In the genomic region with DNA sequence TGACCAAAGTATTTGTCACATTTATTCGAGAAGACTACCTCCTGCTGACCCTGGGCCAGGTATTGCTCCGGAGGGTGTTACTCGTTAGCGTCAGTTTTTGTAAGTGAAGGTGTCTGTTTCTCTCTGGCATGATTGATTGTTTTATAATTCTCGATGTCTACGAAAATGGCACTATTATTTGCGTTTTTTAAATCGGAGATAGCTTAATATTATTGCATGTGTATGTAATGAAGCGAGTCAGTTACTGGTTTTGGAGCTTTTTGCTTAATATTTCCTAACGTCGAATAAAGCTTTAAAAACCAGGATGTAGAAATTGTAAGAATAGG, we compare ENCODE assay signal across 8 cellular contexts. TPM values are rescaled to one million over a fixed set of nuclear protein-coding genes. Genes with fewer than 3 reads are reported as not detected.
DNase-seq lines count a peak whose midpoint lies in the region; ATAC-seq, FAIRE-seq and TF ChIP-seq lines count a peak whose summit lies in the region.

No MANE protein-coding gene starts in this region.

- TF ChIP-seq RAD21 in H1 (IDR thresholded peaks at IDR 0.05 in 1 of 2, conservative IDR thresholded peaks at IDR 0.05 in 1 of 2; ENCODE audit: low read depth in 2 of 2, low read length in 2 of 2) = no peak

- peaks cover 14 to 86% of the 10 kb centered on the region in 2 experiments for H3K79me2 ChIP-seq in H1 (ENCODE audit: control insufficient read depth in 1 of 2, insufficient read depth in 2 of 2, low read length in 2 of 2)

- H2AFZ ChIP-seq in H1 (ENCODE audit: low read length) (peak overlapping the region; percentile 57), neuron (ENCODE audit: low read depth, low read length) (peak overlapping the region; percentile 71)

- peak overlapping the region; percentile 85 for H3K4me3 ChIP-seq in CD4-positive, CD25-positive, alpha-beta regulatory T cell (ENCODE audit: low read depth, low read length)
- H3K4me3 ChIP-seq in NT2/D1 (ENCODE audit: insufficient read length, low read depth) = peak overlapping the region; percentile 93
- H3K4me3 ChIP-seq in H1 (ENCODE audit: extremely low read depth in 1 of 4, insufficient read depth in 2 of 4, low read depth in 3 of 4, low read length in 4 of 4) = peak overlapping the region; percentile 89 to 96 (median 92)
- H3K4me3 ChIP-seq in neuron (ENCODE audit: low read length) = peak overlapping the region; percentile 89

- TF ChIP-seq CTCF in H1 (IDR thresholded peaks at IDR 0.05; ENCODE audit: control extremely low read depth in 1 of 3, insufficient read depth in 1 of 3, low read depth in 1 of 3, low read length in 3 of 3) = no peak

- H3K9me3 ChIP-seq in CD4-positive, CD25-positive, alpha-beta regulatory T cell (ENCODE audit: control insufficient read depth in 2 of 2, low read length in 2 of 2) = no peaks in the 10 kb centered on the region
- no peaks in the 10 kb centered on the region for H3K9me3 ChIP-seq in NT2/D1 (ENCODE audit: insufficient read depth, low read length)
- no peaks in the 10 kb centered on the region for H3K9me3 ChIP-seq in H1 (ENCODE audit: insufficient read depth in 2 of 2, low read depth in 1 of 2, low read length in 1 of 2)
- H3K9me3 ChIP-seq in neuron (ENCODE audit: low read length) = no peaks in the 10 kb centered on the region

- TF ChIP-seq EP300 in H1 (IDR thresholded peaks at IDR 0.05; ENCODE audit: borderline replicate concordance in 1 of 2, low read depth in 2 of 2, low read length in 2 of 2) = no peak

- H2BK15ac ChIP-seq in H1 (ENCODE audit: low read length) = no peak overlapping the region

- no peaks in the 10 kb centered on the region; the same call in none of the 2 replicates for H3K79me1 ChIP-seq in H1 (ENCODE audit: low read depth, low read length)

- H3K27ac Mint-ChIP-seq in CD4-positive, CD25-positive, alpha-beta regulatory T cell = peak overlapping the region; percentile 99

- no peak overlapping the region for H3K14ac ChIP-seq in H1 (ENCODE audit: insufficient read length)

- H3K27me3 ChIP-seq in CD4-positive, CD25-positive, alpha-beta regulatory T cell (ENCODE audit: control insufficient read depth, insufficient read depth, low read length) = no peaks in the 10 kb centered on the region
- H3K27me3 ChIP-seq in NT2/D1 (ENCODE audit: insufficient read depth, insufficient read length) (no peaks in the 10 kb centered on the region), H1 (replicated peaks in 1 of 4; ENCODE audit: control insufficient read depth in 3 of 4, extremely low read depth in 1 of 4, insufficient read depth in 3 of 4, low read length in 3 of 4) (no peaks in the 10 kb centered on the region), neuron (ENCODE audit: insufficient read depth, low read length) (no peaks in the 10 kb centered on the region)

- no peak overlapping the region for H2BK120ac ChIP-seq in H1 (replicated peaks; ENCODE audit: low read depth, low read length)

- FAIRE-seq in H1 (lab: Jason Lieb, UNC) = no peak

- H3K23me2 ChIP-seq in H1 (ENCODE audit: low read depth, low read length) = no peaks in the 10 kb centered on the region

- no peak overlapping the region for H4K8ac ChIP-seq in H1 (ENCODE audit: extremely low read depth, insufficient read depth, low read length)

- peak overlapping the region; percentile 36 for H3K23ac ChIP-seq in H1 (ENCODE audit: insufficient read length)

- H3K9ac ChIP-seq in NT2/D1 (ENCODE audit: insufficient read length, low read depth) = peak overlapping the region; percentile 94
- peak overlapping the region; percentile 89 to 99 (median 98) for H3K9ac ChIP-seq in H1 (replicated peaks in 1 of 4; ENCODE audit: extremely low read depth in 1 of 4, low read depth in 3 of 4, low read length in 3 of 4)

- peak overlapping the region; percentile 96 for H3K4ac ChIP-seq in H1 (replicated peaks; ENCODE audit: insufficient read length, low read depth, low read length)

- TF ChIP-seq POLR2A in H1 (IDR thresholded peaks at IDR 0.05; ENCODE audit: control extremely low read depth in 1 of 2, low read depth in 2 of 2, low read length in 2 of 2) = no peak

- H2BK12ac ChIP-seq in H1 (ENCODE audit: low read depth, low read length) = no peak overlapping the region; the same call in 1 of the 2 replicates

- 0 out of 2 replicates have a peak overlapping the region, but pooled peaks have one; percentile 99 for H3K18ac ChIP-seq in H1 (ENCODE audit: extremely low read depth, low read length)

- peak overlapping the region; percentile 98 for H3K27ac ChIP-seq in CD4-positive, CD25-positive, alpha-beta regulatory T cell (ENCODE audit: insufficient read depth, low read length, poor library complexity, severe bottlenecking)
- H3K27ac ChIP-seq in H1 (ENCODE audit: low read depth, low read length) = peak overlapping the region; percentile 96

- 4% methylated on average over 11 of the region's 11 CpGs; no CpG with 5 or more reads in 1 of the 2 experiments for WGBS in H1 (ENCODE audit: extremely low coverage in 1 of 2, insufficient coverage in 1 of 2, insufficient read length in 1 of 2, insufficient replicate concordance in 2 of 2, low coverage in 1 of 2, low lambda C conversion rate in 2 of 2, missing lambda C conversion rate in 1 of 2), 2 experiments

- ATAC-seq in CD4-positive, CD25-positive, alpha-beta regulatory T cell (ENCODE audit: low read depth in 2 of 2) = no peak
- ATAC-seq in HG03432 (IDR thresholded peaks at IDR 0.05; ENCODE audit: unreplicated experiment) = no peak

- CTCF ChIA-PET in H1 (lab: Charles Lee; ENCODE audit: partially characterized antibody) = interaction anchor here (1.3 to 3.0 kb wide), 3 partner anchors 12 to 74 kb away, joined by 3 to 16 read pairs (median 3); no protein-coding TSS in a partner anchor

- H2BK20ac ChIP-seq in H1 (ENCODE audit: low read length) = no peak overlapping the region

- H2BK5ac ChIP-seq in H1 (ENCODE audit: low read depth, low read length) = peak overlapping the region; percentile 95

- no peaks in the 10 kb centered on the region for H3K9me3 Mint-ChIP-seq in CD4-positive, CD25-positive, alpha-beta regulatory T cell

- peak overlapping the region; percentile 66 for H4K91ac ChIP-seq in H1 (replicated peaks; ENCODE audit: insufficient read length, low read length)

- H4K5ac ChIP-seq in H1 (ENCODE audit: insufficient read length, low read depth, low read length) = peak overlapping the region; percentile 100

- no peak for DNase-seq in CD4-positive, CD25-positive, alpha-beta regulatory T cell
- DNase-seq in NT2/D1 (ENCODE audit: low read depth, low spot score) (no peak), H1 (ENCODE audit: low read depth in 1 of 2, low spot score in 2 of 2) (no peak), NCI-H1105 (lab: John Stamatoyannopoulos, UW) (no peak), GM19238 (ENCODE audit: insufficient read length, low spot score) (no peak)
- no peak for DNase-seq in activated CD4-positive, alpha-beta T cell treated with anti-CD3 and anti-CD28 coated beads for 48 hours

- POLR2A ChIA-PET in H1 (lab: Charles Lee; ENCODE audit: partially characterized antibody) = interaction anchor here (0.5 to 3.7 kb wide), 9 partner anchors 9 to 54 kb away, joined by 3 to 25 read pairs (median 4); no protein-coding TSS in a partner anchor

- H3K4me3 Mint-ChIP-seq in CD4-positive, CD25-positive, alpha-beta regulatory T cell = peak overlapping the region; percentile 95 to 98 (median 96)

- H3K4me1 Mint-ChIP-seq in CD4-positive, CD25-positive, alpha-beta regulatory T cell = peaks cover 8 to 62% (median 38%) of the 10 kb centered on the region in 4 donors

- peak overlapping the region; percentile 68 to 82 for H3K4me2 ChIP-seq in H1 (ENCODE audit: insufficient read depth in 1 of 2, low read depth in 2 of 2, low read length in 2 of 2)

- no peaks in the 10 kb centered on the region for H4K20me1 ChIP-seq in H1 (replicated peaks in 1 of 2; ENCODE audit: control insufficient read depth in 1 of 2, insufficient read depth in 2 of 2, low read length in 2 of 2)

- H2AK5ac ChIP-seq in H1 (ENCODE audit: low read depth, low read length) = no peak overlapping the region

- no peaks in the 10 kb centered on the region for H3K27me3 Mint-ChIP-seq in CD4-positive, CD25-positive, alpha-beta regulatory T cell

- H3K36me3 ChIP-seq in CD4-positive, CD25-positive, alpha-beta regulatory T cell (ENCODE audit: control insufficient read depth, insufficient read depth, low read length) = no peaks in the 10 kb centered on the region
- peaks cover 17% of the 10 kb centered on the region for H3K36me3 ChIP-seq in NT2/D1 (ENCODE audit: insufficient read depth, insufficient read length, low read length)
- peaks cover 0 to 2% (median 0%) of the 10 kb centered on the region in 4 experiments; a peak in 1 of 8 replicates for H3K36me3 ChIP-seq in H1 (ENCODE audit: control insufficient read depth in 2 of 4, insufficient read depth in 4 of 4, low read length in 3 of 4)
- peaks cover 3% of the 10 kb centered on the region for H3K36me3 ChIP-seq in neuron (ENCODE audit: insufficient read depth, low read length)

- H3K36me3 Mint-ChIP-seq in CD4-positive, CD25-positive, alpha-beta regulatory T cell = no peaks in the 10 kb centered on the region

- peaks cover 21% of the 10 kb centered on the region for H3K4me1 ChIP-seq in CD4-positive, CD25-positive, alpha-beta regulatory T cell (ENCODE audit: control insufficient read depth, insufficient read depth, low read length, poor library complexity, severe bottlenecking)
- H3K4me1 ChIP-seq in NT2/D1 (ENCODE audit: insufficient read depth, insufficient read length) (no peaks in the 10 kb centered on the region), H1 (replicated peaks in 1 of 4; ENCODE audit: control insufficient read depth in 3 of 4, insufficient read depth in 4 of 4, low read length in 3 of 4) (peaks cover 0 to 7% (median 2%) of the 10 kb centered on the region in 4 experiments; a peak in 2 of 7 replicates), neuron (ENCODE audit: insufficient read depth, low read length) (peaks cover 19% of the 10 kb centered on the region)

- peak overlapping the region; percentile 90 for H3K56ac ChIP-seq in H1 (replicated peaks; ENCODE audit: insufficient read length, low read depth, low read length)

RNA-seq across cellular contexts. Expression of a gene that starts 0.4 kb away (rescaled TPM):
- 14.9 TPM for total RNA-seq in CD4-positive, CD25-positive, alpha-beta regulatory T cell
- 10 to 100 TPM in 2 of 4 donors, 1 to 10 TPM in 2; 5.2 to 12.2 (median 8.7) TPM for polyA plus RNA-seq in CD4-positive, CD25-positive, alpha-beta regulatory T cell
- 24.3 and 28.3 TPM in 2 replicates for total RNA-seq in H1 (2021; fragmentation: NEBNext Ultra II Directional; extraction: Animal tissue kit (Norgen Biotek cat#: 25700))
- 6.5 and 10.4 TPM in 2 replicates for polyA plus RNA-seq in H1 (2011; rRNA removed)
- 15.6 TPM for polyA plus RNA-seq in H1 (2011; cell fraction: cytosol; rRNA removed)
- polyA plus RNA-seq in H1 (2011; cell fraction: nucleus; rRNA removed) = 13.5 TPM
- polyA plus RNA-seq in H1 (2012, experiment 1 of 2) = 13.5 to 22.7 TPM (median 16.1 TPM) in 4 replicates
- 1.3 TPM for polyA plus RNA-seq in H1 (2012, experiment 2 of 2)
- 21.3 TPM for polyA plus RNA-seq in H1 (2013, experiment 1 of 2)
- 22.2 TPM for polyA plus RNA-seq in H1 (2013, experiment 2 of 2)
- polyA minus RNA-seq in H1 (2011; rRNA and poly(A)+ RNA removed) = 20.5 and 33.8 TPM in 2 replicates
- 21.7 TPM for polyA minus RNA-seq in H1 (2011; cell fraction: cytosol; rRNA and poly(A)+ RNA removed)
- polyA minus RNA-seq in H1 (2011; cell fraction: nucleus; rRNA and poly(A)+ RNA removed) = 46.8 TPM

RNA-seq across cellular contexts. Expression of a gene that starts 0.7 kb away (rescaled TPM):
- 6.3 TPM for total RNA-seq in CD4-positive, CD25-positive, alpha-beta regulatory T cell
- polyA plus RNA-seq in CD4-positive, CD25-positive, alpha-beta regulatory T cell = 1 to 10 TPM in 3 of 4 donors, under 1 TPM in 1; 0.99 to 2.9 (median 1.6) TPM
- 38.0 and 39.6 TPM in 2 replicates for total RNA-seq in H1 (2021; fragmentation: NEBNext Ultra II Directional; extraction: Animal tissue kit (Norgen Biotek cat#: 25700))
- polyA plus RNA-seq in H1 (2011; rRNA removed) = 11.2 and 11.9 TPM in 2 replicates
- polyA plus RNA-seq in H1 (2011; cell fraction: cytosol; rRNA removed) = 16.1 TPM
- polyA plus RNA-seq in H1 (2011; cell fraction: nucleus; rRNA removed) = 174 TPM
- polyA plus RNA-seq in H1 (2012, experiment 1 of 2) = 17.8 to 29.8 TPM (median 26.8 TPM) in 4 replicates
- polyA plus RNA-seq in H1 (2012, experiment 2 of 2) = 1.4 TPM
- polyA plus RNA-seq in H1 (2013, experiment 1 of 2) = 33.4 TPM
- 32.1 TPM for polyA plus RNA-seq in H1 (2013, experiment 2 of 2)
- polyA minus RNA-seq in H1 (2011; rRNA and poly(A)+ RNA removed) = 160 and 208 TPM in 2 replicates
- 23.3 TPM for polyA minus RNA-seq in H1 (2011; cell fraction: cytosol; rRNA and poly(A)+ RNA removed)
- 142 TPM for polyA minus RNA-seq in H1 (2011; cell fraction: nucleus; rRNA and poly(A)+ RNA removed)
